27 cellular contexts compared by ENCODE assay signal in the genomic region with DNA sequence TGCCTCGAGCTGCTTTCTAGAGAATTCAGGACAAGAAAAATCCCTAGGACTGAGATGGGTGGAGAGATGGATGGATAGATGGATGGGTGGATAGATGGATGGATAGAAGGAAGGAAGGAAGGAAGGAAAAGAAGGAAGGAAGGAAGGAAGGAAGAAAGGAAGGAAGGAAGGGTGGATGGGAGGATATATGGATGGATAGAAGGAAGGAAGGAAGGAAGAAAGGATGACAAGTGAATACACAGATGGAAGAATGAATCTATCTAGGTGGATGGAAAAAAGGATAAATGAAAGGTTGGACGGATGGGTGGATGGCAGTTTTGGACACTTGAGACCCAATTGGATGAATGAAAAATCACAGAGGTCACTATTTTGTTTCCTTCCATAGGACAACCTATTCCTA.
"Had no signal": no experiment of that assay in that cellular context is flagged by ENCODE, and none has a peak within 500 bp of the region (broad histone marks: within the 10 kb centered on the region; RNA-seq: fewer than 3 reads in every experiment).

No MANE protein-coding gene starts in this region.

- H3K9me3 ChIP-seq: stomach, suprapubic skin, testis, thoracic aorta, thyroid gland, tibial artery, tibial nerve, transverse colon, upper lobe of left lung, upper lobe of right lung, uterus, vagina had no signal

- H3K27ac ChIP-seq: stomach, suprapubic skin, testis, thoracic aorta, thyroid gland, tibial artery, tibial nerve, transverse colon, upper lobe of left lung, upper lobe of right lung, uterus, vagina had no signal

- H3K4me1 ChIP-seq: stomach, suprapubic skin, testis, thyroid gland, tibial artery, tibial nerve, transverse colon, upper lobe of left lung, upper lobe of right lung, uterus, vagina had no signal

- H3K4me3 ChIP-seq: stomach, suprapubic skin, testis, thoracic aorta, thyroid gland, tibial artery, tibial nerve, transverse colon, upper lobe of left lung, upper lobe of right lung, uterus, vagina had no signal

- FAIRE-seq: urothelium cell line had no signal

- H3K36me3 ChIP-seq: stomach, suprapubic skin, thoracic aorta, thyroid gland, tibial artery, tibial nerve, transverse colon, upper lobe of left lung, upper lobe of right lung, uterus, vagina had no signal

- ATAC-seq: stimulated activated effector memory CD8-positive, alpha-beta T cell treated with anti-CD3 and anti-CD28 coated beads, Interleukin-12 subunit alpha, Interleukin-12 subunit beta, amount 100 ng/mL, for 72 hours; stimulated activated memory B cell treated with anti-CD40 and anti-IgM and Interleukin-4, amounts not matched to agents 10 μg/mL and 1 μg/mL and 100 μg/mL, for 72 hours; stimulated activated naive B cell treated with anti-CD40 and anti-IgM and Interleukin-4, amounts not matched to agents 10 μg/mL and 1 μg/mL and 100 μg/mL, for 72 hours; stimulated activated naive CD8-positive, alpha-beta T cell treated with anti-CD3 and anti-CD28 coated beads, Interleukin-15, amount 100 ng/mL, for 72 hours; stimulated activated naive CD8-positive, alpha-beta T cell treated with anti-CD3 and anti-CD28 coated beads, Interleukin-15, Interleukin-2, amounts not matched to agents 100 U/mL and 50 U/mL, for 24 hours; upper lobe of right lung had no signal

- DNase-seq: stimulated activated CD4-positive, alpha-beta T cell treated with anti-CD3 and anti-CD28 coated beads, Interleukin-2, amount 100 ng/mL, for 48 hours; stimulated activated CD4-positive, alpha-beta T cell treated with anti-CD3 and anti-CD28 coated beads, Interleukin-4, amount 100 ng/mL, for 1 hour; stimulated activated CD4-positive, alpha-beta T cell treated with anti-CD3 and anti-CD28 coated beads, Interleukin-4, amount 100 ng/mL, for 24 hours; stimulated activated CD4-positive, alpha-beta T cell treated with anti-CD3 and anti-CD28 coated beads, Interleukin-4, amount 100 ng/mL, for 4 hours; stimulated activated CD8-positive, alpha-beta memory T cell treated with anti-CD3 and anti-CD28 coated beads, Interleukin-4, amount 100 ng/mL, for 48 hours; stimulated activated naive B cell treated with anti-CD40 and anti-IgM and Interleukin-4, amounts not matched to agents 10 μg/mL and 1 μg/mL and 100 μg/mL, for 72 hours; stimulated activated naive CD4-positive, alpha-beta T cell; stimulated activated naive CD4-positive, alpha-beta T cell treated with Interleukin-2 at 50 U/mL for 16 hours; stimulated activated naive CD8-positive, alpha-beta T cell treated with anti-CD3 and anti-CD28 coated beads, Interleukin-15, amount 100 ng/mL, for 72 hours; stimulated activated naive CD8-positive, alpha-beta T cell treated with anti-CD3 and anti-CD28 coated beads, Interleukin-15, Interleukin-2, amounts not matched to agents 100 U/mL and 50 U/mL, for 24 hours; stomach; substantia nigra; testis; thyroid gland; tibial artery; transverse colon; trophoblast cell; upper lobe of left lung; upper lobe of right lung; uterus had no signal

- H3K27me3 ChIP-seq: stomach, suprapubic skin, testis, thyroid gland, tibial nerve, transverse colon, upper lobe of left lung, upper lobe of right lung, uterus, vagina had no signal
